8 cellular contexts compared by ENCODE assay signal in genomic region chr15:95017950-95018349, GRCh38.
A peak's percentile ranks its signal among the peaks of the same experiment; 100 is the strongest.
DNase-seq lines count a peak whose midpoint lies in the region; ATAC-seq and TF ChIP-seq lines count a peak whose summit lies in the region.
"Had no signal": no experiment of that assay in that cellular context is flagged by ENCODE, and none has a peak within 500 bp of the region (broad histone marks: within the 10 kb centered on the region; RNA-seq: fewer than 3 reads in every experiment).

No MANE protein-coding gene starts in this region.

- DNase-seq in LoVo (ENCODE audit: low spot score) = peak; percentile 23
- peak; percentile 48 to 54 for DNase-seq in cardiac fibroblast (ENCODE audit: low read depth in 2 of 2)
- DNase-seq in kidney tubule cell (ENCODE audit: low spot score) = peak; percentile 74
- peak; percentile 78 for DNase-seq in stomach
- no peak for DNase-seq in hepatic stellate cell (ENCODE audit: low spot score)
- DNase-seq in activated CD8-positive, alpha-beta memory T cell treated with anti-CD3 and anti-CD28 coated beads for 24 hours = no peak

- WGBS in stomach, 5 donors = 31 to 58% (median 51%) methylated on average over 4 of the region's 4 CpGs

- H3K4me3 ChIP-seq in cardiac fibroblast (replicated peaks in 1 of 2; ENCODE audit: low read depth in 2 of 2, low read length in 2 of 2) (no peak overlapping the region), stomach (no peak overlapping the region)

- H3K36me3 ChIP-seq in stomach = no peaks in the 10 kb centered on the region

- H3K27me3 ChIP-seq in stomach = no peaks in the 10 kb centered on the region

- no peak for TF ChIP-seq EP300 in stomach (IDR thresholded peaks at IDR 0.05)

- intact Hi-C loops in stomach (cut with DNase I; ENCODE audit: low total_unique reads) = no loop called here

- no peak for ATAC-seq in GM18868 (IDR thresholded peaks at IDR 0.05; ENCODE audit: unreplicated experiment)
- ATAC-seq: left colon had no signal

- H3K27ac ChIP-seq in stomach = peak overlapping the region in 1 of 5 donors; percentile 22

- no peak for TF ChIP-seq CTCF in cardiac fibroblast (IDR thresholded peaks at IDR 0.05; ENCODE audit: low read depth, low read length)
- TF ChIP-seq CTCF in stomach (IDR thresholded peaks at IDR 0.05) = no peak

- no peaks in the 10 kb centered on the region for H3K9me3 ChIP-seq in stomach

- no peak for TF ChIP-seq POLR2A in stomach (IDR thresholded peaks at IDR 0.05)

- peaks cover 0 to 31% (median 13%) of the 10 kb centered on the region in 4 donors for H3K4me1 ChIP-seq in stomach

Comparison
In these comparisons a context has a peak if more than half of its experiments do, and no peak if none do; other contexts are left out.
1. DNase-seq: peak in LoVo (single experiment), cardiac fibroblast (2 of 2), kidney tubule cell (single experiment) and stomach (single experiment); none in hepatic stellate cell (single experiment) and activated CD8-positive, alpha-beta memory T cell treated with anti-CD3 and anti-CD28 coated beads for 24 hours (single experiment).